In the genomic region with DNA sequence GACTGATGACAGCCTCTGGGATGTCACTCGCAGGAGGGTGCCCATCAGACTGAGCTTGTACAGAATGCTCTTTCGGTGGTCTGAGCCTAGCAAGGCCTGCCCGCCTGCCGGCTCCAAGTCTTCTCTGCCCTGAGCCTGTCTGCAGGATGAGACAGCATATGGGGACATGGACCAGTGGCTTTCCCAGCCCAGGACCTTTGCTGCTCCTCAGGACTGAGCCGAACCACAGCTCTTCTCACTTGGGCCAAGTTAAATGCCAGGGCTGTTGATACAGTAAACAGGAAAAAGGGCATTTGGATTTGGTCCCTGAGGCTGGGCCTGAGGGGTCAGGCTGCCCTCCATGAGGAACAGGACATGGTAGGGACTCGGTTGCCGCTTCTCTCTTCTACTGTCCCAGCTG, we compare ENCODE assay signal across 20 cellular contexts.
"Had no signal": no experiment of that assay in that cellular context is flagged by ENCODE, and none has a peak within 500 bp of the region (broad histone marks: within the 10 kb centered on the region; RNA-seq: fewer than 3 reads in every experiment).

No MANE protein-coding gene starts in this region.

- H3K9me3 Mint-ChIP-seq: activated CD8-positive, alpha-beta T cell treated with anti-CD3 and anti-CD28 coated beads for 36 hours; stimulated activated effector memory CD8-positive, alpha-beta T cell treated with anti-CD3 and anti-CD28 coated beads, Interleukin-12 subunit alpha, Interleukin-12 subunit beta, amount 100 ng/mL, for 72 hours had no signal

- H3K9me3 ChIP-seq: ascending aorta, esophagus muscularis mucosa, left ventricle myocardium inferior, prostate gland, thoracic aorta had no signal

- FAIRE-seq: small intestine had no signal

- H3K27me3 ChIP-seq: ascending aorta, esophagus muscularis mucosa, heart right ventricle had no signal

- H3K36me3 Mint-ChIP-seq: stimulated activated effector memory CD8-positive, alpha-beta T cell treated with anti-CD3 and anti-CD28 coated beads, Interleukin-12 subunit alpha, Interleukin-12 subunit beta, amount 100 ng/mL, for 72 hours had no signal

- H3K27ac Mint-ChIP-seq: activated CD4-positive, alpha-beta T cell treated with anti-CD3 and anti-CD28 coated beads, Interleukin-2, amount 10 ng/mL, durations not matched to agents 24 days and 14 days; activated CD8-positive, alpha-beta T cell treated with anti-CD3 and anti-CD28 coated beads for 36 hours; activated naive CD4-positive, alpha-beta T cell treated with anti-CD3 and anti-CD28 coated beads for 36 hours; activated T-helper 2 cell treated with anti-CD3 and anti-CD28 coated beads, Interferon-gamma antibody, Interleukin-2, Interleukin-4, amounts not matched to agents 10 μg/mL and 5 μg/mL and 100 μg/mL, durations not matched to agents 14 hours and 24 hours and 36 hours; nephron progenitor cell; stimulated activated effector memory CD8-positive, alpha-beta T cell treated with anti-CD3 and anti-CD28 coated beads, Interleukin-12 subunit alpha, Interleukin-12 subunit beta, amount 100 ng/mL, for 72 hours; T-helper 1 cell treated with Interleukin-12 subunit alpha and Interleukin-12 subunit beta and Interleukin-4 antibody, amounts not matched to agents 30 μg/mL and 1 μg/mL, for 36 hours had no signal

- H3K4me3 Mint-ChIP-seq: activated CD4-positive, alpha-beta T cell treated with anti-CD3 and anti-CD28 coated beads, Interleukin-2, amount 10 ng/mL, durations not matched to agents 24 days and 14 days; activated CD8-positive, alpha-beta T cell treated with anti-CD3 and anti-CD28 coated beads for 36 hours; activated naive CD4-positive, alpha-beta T cell treated with anti-CD3 and anti-CD28 coated beads for 36 hours; nephron progenitor cell; stimulated activated effector memory CD8-positive, alpha-beta T cell treated with anti-CD3 and anti-CD28 coated beads, Interleukin-12 subunit alpha, Interleukin-12 subunit beta, amount 100 ng/mL, for 72 hours; T-helper 1 cell treated with Interleukin-12 subunit alpha and Interleukin-12 subunit beta and Interleukin-4 antibody, amounts not matched to agents 30 μg/mL and 1 μg/mL, for 36 hours had no signal

- H3K36me3 ChIP-seq: ascending aorta, esophagus muscularis mucosa, heart right ventricle, left ventricle myocardium inferior, prostate gland, thoracic aorta had no signal

- H3K4me3 ChIP-seq: ascending aorta, coronary artery, esophagus muscularis mucosa, heart right ventricle, left ventricle myocardium inferior, prostate gland, thoracic aorta had no signal

- H3K27me3 Mint-ChIP-seq: activated CD4-positive, alpha-beta T cell treated with anti-CD3 and anti-CD28 coated beads, Interleukin-2, amount 10 ng/mL, durations not matched to agents 24 days and 14 days; activated CD8-positive, alpha-beta T cell treated with anti-CD3 and anti-CD28 coated beads for 36 hours had no signal

- DNase-seq: activated CD4-positive, alpha-beta T cell treated with anti-CD3 and anti-CD28 coated beads, Interleukin-2, amount 10 ng/mL, durations not matched to agents 24 days and 14 days; activated CD8-positive, alpha-beta T cell treated with anti-CD3 and anti-CD28 coated beads for 36 hours; activated naive CD4-positive, alpha-beta T cell treated with anti-CD3 and anti-CD28 coated beads for 36 hours; activated T-cell treated with anti-CD3 and anti-CD28 coated beads, Interleukin-2, amount 50 U/mL, for 1 hour; heart right ventricle; left ventricle myocardium inferior; nephron progenitor cell; occipital lobe; right cardiac atrium; small intestine; stimulated activated CD4-positive, alpha-beta T cell treated with anti-CD3 and anti-CD28 coated beads, Interleukin-15, amount 100 ng/mL, for 24 hours; stimulated activated CD4-positive, alpha-beta T cell treated with anti-CD3 and anti-CD28 coated beads, Interleukin-2, amount 100 ng/mL, for 48 hours had no signal

- H3K27ac ChIP-seq: ascending aorta, esophagus muscularis mucosa, heart right ventricle, left ventricle myocardium inferior, prostate gland had no signal

- H3K4me1 ChIP-seq: prostate gland had no signal
